9 cellular contexts compared by ENCODE assay signal in genomic region chr12:65881348-65881961, GRCh38. TPM values are rescaled to one million over a fixed set of nuclear protein-coding genes. Genes with fewer than 3 reads are reported as not detected.
DNase-seq lines count a peak whose midpoint lies in the region; ATAC-seq and TF ChIP-seq lines count a peak whose summit lies in the region.
"Had no signal": no experiment of that assay in that cellular context is flagged by ENCODE, and none has a peak within 500 bp of the region (broad histone marks: within the 10 kb centered on the region; RNA-seq: fewer than 3 reads in every experiment).

No MANE protein-coding gene starts in this region.

- H3K4me2 ChIP-seq in mammary epithelial cell (ENCODE audit: insufficient read depth, low read depth, low read length), result no peak overlapping the region

- H3K27ac ChIP-seq in mammary epithelial cell (ENCODE audit: insufficient read depth, low read depth, low read length) (no peak overlapping the region), mucosa of rectum (ENCODE audit: low read depth in 2 of 2, low read length in 2 of 2) (no peak overlapping the region), aorta (ENCODE audit: low read depth in 1 of 2, low read length in 2 of 2) (peak overlapping the region in 1 of 2 donors; percentile 6)

- in situ Hi-C loops in mammary epithelial cell (cut with MboI; ENCODE audit: low sequenced_read_pairs in 2 of 2), result no loop called here

- no peaks in the 10 kb centered on the region for H3K9me3 Mint-ChIP-seq in MCF 10A (ENCODE audit: unreplicated experiment)

- no peak overlapping the region for H2AFZ ChIP-seq in mammary epithelial cell (ENCODE audit: low read depth, low read length)

- H3K36me3 Mint-ChIP-seq in MCF 10A (ENCODE audit: insufficient read depth, unreplicated experiment), result peaks cover 58% of the 10 kb centered on the region

- no peaks in the 10 kb centered on the region for H3K9me3 ChIP-seq in mammary epithelial cell (replicated peaks; ENCODE audit: insufficient read depth, low read length)
- no peaks in the 10 kb centered on the region for H3K9me3 ChIP-seq in mucosa of rectum (ENCODE audit: control insufficient read depth in 2 of 2, low read length in 2 of 2)
- no peaks in the 10 kb centered on the region for H3K9me3 ChIP-seq in aorta (ENCODE audit: control insufficient read depth, low read length)
- H3K9me3 ChIP-seq: BE2C had no signal

- intact Hi-C loops in MCF 10A (cut with micrococcal nuclease), result loop anchor here (2.0 kb wide), 2 partner anchors 71 to 205 kb away; no protein-coding TSS in a partner anchor
- intact Hi-C loops in mammary epithelial cell (cut with micrococcal nuclease), result loop anchor here (5.0 kb wide), 2 partner anchors 156 to 206 kb away; no protein-coding TSS in a partner anchor
- intact Hi-C loops in aorta (cut with DNase I), result no loop called here

- no peak for TF ChIP-seq CTCF in MCF 10A (IDR thresholded peaks at IDR 0.05; ENCODE audit: unreplicated experiment)
- TF ChIP-seq CTCF in mammary epithelial cell (conservative IDR thresholded peaks at IDR 0.05 in 1 of 2, IDR thresholded peaks at IDR 0.05 in 1 of 2; ENCODE audit: extremely low read depth in 1 of 2, insufficient read depth in 1 of 2, low read depth in 1 of 2, low read length in 2 of 2), result no peak
- TF ChIP-seq CTCF in epithelial cell of esophagus (IDR thresholded peaks at IDR 0.05; ENCODE audit: insufficient read depth, low read depth, low read length, missing control alignments), result no peak

- DNase-seq in MCF 10A (ENCODE audit: unreplicated experiment), result peak; percentile 60
- no peak for DNase-seq in mammary epithelial cell
- DNase-seq in epithelial cell of esophagus (ENCODE audit: low read depth), result peak; percentile 41
- DNase-seq in aorta, result peak in 1 of 2 donors; percentile 69
- no peak for DNase-seq in activated T-cell treated with anti-CD3 and anti-CD28 coated beads, Interleukin-2, amount 50 U/mL, for 48 hours
- DNase-seq: BE2C had no signal

- peak overlapping the region; percentile 39 for H3K4me3 Mint-ChIP-seq in MCF 10A (ENCODE audit: unreplicated experiment)

- H3K4me3 ChIP-seq in mammary epithelial cell (replicated peaks in 1 of 3; ENCODE audit: insufficient read depth in 1 of 3, low read depth in 2 of 3, low read length in 3 of 3) (no peak overlapping the region), epithelial cell of esophagus (ENCODE audit: low read length) (no peak overlapping the region), mucosa of rectum (ENCODE audit: low read length in 2 of 2) (peak overlapping the region; percentile 36 to 55), aorta (ENCODE audit: low read length in 2 of 2) (peak overlapping the region in 1 of 2 donors; percentile 32)

- peak overlapping the region; percentile 80 for H3K27ac Mint-ChIP-seq in MCF 10A (ENCODE audit: low read depth, unreplicated experiment)

- CTCF ChIA-PET in MCF 10A (lab: Yijun Ruan, JAX), result interaction anchor here (0.7 to 1.9 kb wide), 8 partner anchors 8 to 575 kb away, joined by 3 to 9 read pairs (median 3); no protein-coding TSS in a partner anchor
- CTCF ChIA-PET in mammary epithelial cell (lab: Charles Lee; ENCODE audit: low non-redundant PET), result no interaction called here

- dilution Hi-C loops in mammary epithelial cell (cut with HindIII; ENCODE audit: low sequenced_read_pairs), result no loop called here

- POLR2A ChIA-PET in MCF 10A (lab: Yijun Ruan, JAX), result interaction anchor here (0.6 to 2.3 kb wide), 9 partner anchors 10 to 1144 kb away, joined by 3 to 10 read pairs (median 4); no protein-coding TSS in a partner anchor

- 32% methylated on average over 6 of the region's 12 CpGs for WGBS in mammary epithelial cell (ENCODE audit: low coverage, missing lambda C conversion rate)
- 13 to 14% methylated on average over 12 of the region's 12 CpGs for WGBS in aorta, 2 donors

- H3K27me3 ChIP-seq in mammary epithelial cell (ENCODE audit: insufficient read depth, low read length) (no peaks in the 10 kb centered on the region), mucosa of rectum (ENCODE audit: control insufficient read depth in 2 of 2, insufficient read depth in 2 of 2, low read length in 2 of 2) (peaks cover 0 to 1% of the 10 kb centered on the region in 2 donors), aorta (ENCODE audit: control insufficient read depth in 1 of 2, insufficient read depth in 2 of 2, low read length in 1 of 2) (no peaks in the 10 kb centered on the region)
- H3K27me3 ChIP-seq: BE2C had no signal

- peaks cover 55% of the 10 kb centered on the region for H3K4me1 Mint-ChIP-seq in MCF 10A (ENCODE audit: insufficient read depth, unreplicated experiment)

- H3K9ac ChIP-seq in mammary epithelial cell (ENCODE audit: insufficient read depth, low read length), result no peak overlapping the region
- no peak overlapping the region for H3K9ac ChIP-seq in mucosa of rectum (ENCODE audit: low read depth in 1 of 2, low read length in 2 of 2)

- H3K4me1 ChIP-seq in mammary epithelial cell (ENCODE audit: insufficient read depth, low read length) (peaks cover 51% of the 10 kb centered on the region), mucosa of rectum (ENCODE audit: control insufficient read depth in 2 of 2, insufficient read depth in 2 of 2, low read length in 2 of 2) (peaks cover 4 to 5% of the 10 kb centered on the region in 2 donors), aorta (ENCODE audit: control insufficient read depth in 1 of 2, insufficient read depth in 2 of 2, low read length in 2 of 2) (peaks cover 0 to 3% of the 10 kb centered on the region in 2 donors)
- H3K4me1 ChIP-seq: BE2C had no signal

- H3K27me3 Mint-ChIP-seq in MCF 10A (ENCODE audit: insufficient read depth, unreplicated experiment), result no peaks in the 10 kb centered on the region

- peak; percentile 80 for ATAC-seq in aorta (ENCODE audit: low FRiP score)
- no peak for ATAC-seq in GM18498 (IDR thresholded peaks at IDR 0.05; ENCODE audit: unreplicated experiment)
- ATAC-seq in HG02571 (IDR thresholded peaks at IDR 0.05; ENCODE audit: unreplicated experiment), result no peak

- BruUV-seq in MCF 10A (replicated peaks; lab: Mats Ljungman, UMichigan), result no TSS peak
- no TSS peak for BruUV-seq in mammary epithelial cell (replicated peaks; lab: Mats Ljungman, UMichigan)

- peaks cover 47% of the 10 kb centered on the region for H4K20me1 ChIP-seq in mammary epithelial cell (ENCODE audit: insufficient read depth, low read length)

- peaks cover 97% of the 10 kb centered on the region for H3K79me2 ChIP-seq in mammary epithelial cell (ENCODE audit: insufficient read depth, low read length)

- H3K36me3 ChIP-seq in mammary epithelial cell (ENCODE audit: insufficient read depth, low read length) (peaks cover 38% of the 10 kb centered on the region), mucosa of rectum (ENCODE audit: control insufficient read depth in 2 of 2, insufficient read depth in 2 of 2, low read length in 2 of 2) (no peaks in the 10 kb centered on the region), aorta (ENCODE audit: control insufficient read depth in 1 of 2, insufficient read depth in 2 of 2, low read length in 1 of 2) (no peaks in the 10 kb centered on the region)
- H3K36me3 ChIP-seq: BE2C had no signal

RNA-seq across cellular contexts. Expression of gene HMGA2, which starts 57.2 kb away (rescaled TPM):
- total RNA-seq in MCF 10A (2022) (78.2 and 80.0 TPM in 2 replicates), mammary epithelial cell (100 to 1,000 TPM in 1 of 2 donors, 10 to 100 TPM in 1; 23.8 to 189 TPM), aorta (under 1 TPM; 0.30 to 0.88 TPM)
- polyA plus RNA-seq in mammary epithelial cell (41.2 TPM), aorta (under 1 TPM in 1 of 2 donors, not detected in 1; 0.18 TPM)
- 46.4 TPM for polyA minus RNA-seq in mammary epithelial cell

Comparison
In these comparisons a context has a peak if more than half of its experiments do, and no peak if none do; other contexts are left out.
1. DNase-seq: peak in MCF 10A (single experiment) and epithelial cell of esophagus (single experiment); none in mammary epithelial cell (single experiment) and activated T-cell treated with anti-CD3 and anti-CD28 coated beads, Interleukin-2, amount 50 U/mL, for 48 hours (0 of 2).
2. H3K4me3 ChIP-seq: peak in mucosa of rectum (2 of 2); none in mammary epithelial cell (0 of 3) and epithelial cell of esophagus (single experiment).
3. RNA of gene HMGA2, which starts 57.2 kb away (total RNA-seq): 23.8 to 189 TPM in mammary epithelial cell and 78.2 to 80.0 TPM in MCF 10A; 0.30 to 0.88 TPM in aorta; every median in the first group is over 10 times any median in the second.
4. intact Hi-C loops: an anchor here in MCF 10A (2.0 kb wide) and mammary epithelial cell (5.0 kb wide); none called in aorta.